ENCODE assay signal across 26 cellular contexts in genomic region chr7:151497306-151497871, GRCh38. TPM values are rescaled to one million over a fixed set of nuclear protein-coding genes. Genes with fewer than 3 reads are reported as not detected.
"Had no signal": no experiment of that assay in that cellular context is flagged by ENCODE, and none has a peak within 500 bp of the region (broad histone marks: within the 10 kb centered on the region; RNA-seq: fewer than 3 reads in every experiment).

No MANE protein-coding gene starts in this region.

- H3K27ac ChIP-seq: dorsolateral prefrontal cortex, left ventricle myocardium inferior, neutrophil, parathyroid adenoma, spleen, tibial artery had no signal

- H2AFZ ChIP-seq: parathyroid adenoma had no signal

- FAIRE-seq: colon, frontal cortex, TTC549, urothelium cell line had no signal

- H3K4me1 ChIP-seq: parathyroid adenoma had no signal

- H3K27me3 ChIP-seq: dorsolateral prefrontal cortex, neutrophil, sigmoid colon, spleen, tibial artery had no signal

- H3K27ac Mint-ChIP-seq: activated B cell treated with CpG ODN at 0.5 μM for 24 hours; activated CD4-positive, alpha-beta memory T cell treated with anti-CD3 and anti-CD28 coated beads, Interleukin-2, amount 10 ng/mL, durations not matched to agents 7 days and 5 days; activated CD8-positive, alpha-beta memory T cell treated with anti-CD3 and anti-CD28 coated beads, Interleukin-2, amount 10 ng/mL, durations not matched to agents 7 days and 5 days; activated naive CD4-positive, alpha-beta T cell treated with anti-CD3 and anti-CD28 coated beads for 36 hours; T-helper 2 cell treated with Interferon-gamma antibody and Interleukin-4, amounts not matched to agents 5 μg/mL and 100 μg/mL, for 36 hours had no signal

- H3K4me3 ChIP-seq: dorsolateral prefrontal cortex, left ventricle myocardium inferior, sigmoid colon, spleen, tibial artery had no signal

- H3K27me3 Mint-ChIP-seq: activated B cell treated with CpG ODN at 0.5 μM for 24 hours; activated CD4-positive, alpha-beta memory T cell treated with anti-CD3 and anti-CD28 coated beads, Interleukin-2, amount 10 ng/mL, durations not matched to agents 7 days and 5 days; activated CD8-positive, alpha-beta memory T cell treated with anti-CD3 and anti-CD28 coated beads, Interleukin-2, amount 10 ng/mL, durations not matched to agents 7 days and 5 days; naive thymus-derived CD4-positive, alpha-beta T cell had no signal

- DNase-seq: activated B cell treated with CpG ODN at 0.5 μM for 24 hours; activated CD4-positive, alpha-beta memory T cell treated with anti-CD3 and anti-CD28 coated beads, Interleukin-2, amount 10 ng/mL, durations not matched to agents 7 days and 5 days; activated CD4-positive, alpha-beta T cell treated with anti-CD3 and anti-CD28 coated beads for 48 hours; activated CD8-positive, alpha-beta memory T cell treated with anti-CD3 and anti-CD28 coated beads, Interleukin-2, amount 10 ng/mL, durations not matched to agents 7 days and 5 days; activated naive CD4-positive, alpha-beta T cell treated with anti-CD3 and anti-CD28 coated beads for 36 hours; anterior cingulate cortex; caudate nucleus; dorsolateral prefrontal cortex; erythroblast; left ventricle myocardium inferior; mesendoderm; naive thymus-derived CD4-positive, alpha-beta T cell; sigmoid colon; spleen; stimulated activated CD8-positive, alpha-beta memory T cell treated with anti-CD3 and anti-CD28 coated beads, Interleukin-4, amount 100 ng/mL, for 48 hours; stimulated activated naive CD4-positive, alpha-beta T cell; substantia nigra; tibial artery had no signal

- H3K9me3 Mint-ChIP-seq: activated B cell treated with CpG ODN at 0.5 μM for 24 hours; activated CD4-positive, alpha-beta memory T cell treated with anti-CD3 and anti-CD28 coated beads, Interleukin-2, amount 10 ng/mL, durations not matched to agents 7 days and 5 days; activated naive CD4-positive, alpha-beta T cell treated with anti-CD3 and anti-CD28 coated beads for 36 hours; T-helper 2 cell treated with Interferon-gamma antibody and Interleukin-4, amounts not matched to agents 5 μg/mL and 100 μg/mL, for 36 hours had no signal

- H3K4me3 Mint-ChIP-seq: activated B cell treated with CpG ODN at 0.5 μM for 24 hours; activated CD4-positive, alpha-beta memory T cell treated with anti-CD3 and anti-CD28 coated beads, Interleukin-2, amount 10 ng/mL, durations not matched to agents 7 days and 5 days; activated CD8-positive, alpha-beta memory T cell treated with anti-CD3 and anti-CD28 coated beads, Interleukin-2, amount 10 ng/mL, durations not matched to agents 7 days and 5 days; activated naive CD4-positive, alpha-beta T cell treated with anti-CD3 and anti-CD28 coated beads for 36 hours; brain; T-helper 2 cell treated with Interferon-gamma antibody and Interleukin-4, amounts not matched to agents 5 μg/mL and 100 μg/mL, for 36 hours had no signal

- H3K9ac ChIP-seq: parathyroid adenoma had no signal

- H3K36me3 ChIP-seq: neutrophil, sigmoid colon, tibial artery had no signal

- ATAC-seq: activated CD8-positive, alpha-beta memory T cell treated with anti-CD3 and anti-CD28 coated beads, Interleukin-2, amount 10 ng/mL, durations not matched to agents 7 days and 5 days; naive thymus-derived CD4-positive, alpha-beta T cell had no signal

- H3K9me3 ChIP-seq: left ventricle myocardium inferior, neutrophil, sigmoid colon, spleen, tibial artery had no signal

RNA-seq across cellular contexts. Expression of gene CRYGN, which starts 57.4 kb away (rescaled TPM):
- total RNA-seq: activated B cell treated with CpG ODN at 0.5 μM for 24 hours; activated CD8-positive, alpha-beta memory T cell treated with anti-CD3 and anti-CD28 coated beads, Interleukin-2, amount 10 ng/mL, durations not matched to agents 7 days and 5 days; activated naive CD4-positive, alpha-beta T cell treated with anti-CD3 and anti-CD28 coated beads for 36 hours had no signal
